Comparison of ENCODE assay signal across 1 cellular context in the genomic region with DNA sequence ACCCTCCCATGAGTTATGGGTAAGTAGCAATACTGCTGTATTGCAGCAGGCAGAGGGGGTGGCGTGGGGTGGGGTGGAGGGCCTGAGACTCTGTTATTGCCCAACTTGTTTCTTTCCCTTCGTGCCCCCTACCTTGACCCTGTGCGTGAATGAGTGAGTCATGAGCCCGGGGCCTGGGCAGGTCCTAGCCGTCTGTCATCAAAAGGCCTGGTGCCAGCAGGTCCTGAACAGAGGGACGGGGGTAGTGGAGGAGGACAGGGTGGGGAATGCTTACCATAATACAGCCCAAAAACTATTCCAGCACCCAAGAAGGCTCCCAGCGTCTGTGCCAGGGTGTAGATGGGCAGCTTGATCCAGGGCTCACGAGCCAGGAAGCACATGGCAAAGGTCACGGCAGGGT.
TF ChIP-seq lines count a peak whose summit lies in the region.

No MANE protein-coding gene starts in this region.

TF ChIP-seq in IMR-90, 13 proteins besides CTCF, POLR2A, EP300 and RAD21:
- TF ChIP-seq, protein P1, sequence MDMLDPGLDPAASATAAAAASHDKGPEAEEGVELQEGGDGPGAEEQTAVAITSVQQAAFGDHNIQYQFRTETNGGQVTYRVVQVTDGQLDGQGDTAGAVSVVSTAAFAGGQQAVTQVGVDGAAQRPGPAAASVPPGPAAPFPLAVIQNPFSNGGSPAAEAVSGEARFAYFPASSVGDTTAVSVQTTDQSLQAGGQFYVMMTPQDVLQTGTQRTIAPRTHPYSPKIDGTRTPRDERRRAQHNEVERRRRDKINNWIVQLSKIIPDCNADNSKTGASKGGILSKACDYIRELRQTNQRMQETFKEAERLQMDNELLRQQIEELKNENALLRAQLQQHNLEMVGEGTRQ (IDR thresholded peaks at IDR 0.05; ENCODE audit: low read depth, low read length) = no peak
- no peak for TF ChIP-seq MAZ (IDR thresholded peaks at IDR 0.05; ENCODE audit: borderline replicate concordance, low read depth, low read length)
- TF ChIP-seq RCOR1 (IDR thresholded peaks at IDR 0.05; ENCODE audit: insufficient replicate concordance, low read length) = no peak
- TF ChIP-seq SMC3 (IDR thresholded peaks at IDR 0.05; ENCODE audit: low read depth, low read length) = no peak
- no peak for TF ChIP-seq CHD1 (IDR thresholded peaks at IDR 0.05; ENCODE audit: low read depth, low read length)
- peak; percentile 57; the same call in 1 of the 2 replicates for TF ChIP-seq CEBPB (IDR thresholded peaks at IDR 0.05; ENCODE audit: low read depth, low read length)
- TF ChIP-seq FOS (IDR thresholded peaks at IDR 0.05; ENCODE audit: low read depth, low read length) = 0 out of 2 replicates have a peak, but pooled peaks have one; percentile 3
- TF ChIP-seq, protein P2, sequence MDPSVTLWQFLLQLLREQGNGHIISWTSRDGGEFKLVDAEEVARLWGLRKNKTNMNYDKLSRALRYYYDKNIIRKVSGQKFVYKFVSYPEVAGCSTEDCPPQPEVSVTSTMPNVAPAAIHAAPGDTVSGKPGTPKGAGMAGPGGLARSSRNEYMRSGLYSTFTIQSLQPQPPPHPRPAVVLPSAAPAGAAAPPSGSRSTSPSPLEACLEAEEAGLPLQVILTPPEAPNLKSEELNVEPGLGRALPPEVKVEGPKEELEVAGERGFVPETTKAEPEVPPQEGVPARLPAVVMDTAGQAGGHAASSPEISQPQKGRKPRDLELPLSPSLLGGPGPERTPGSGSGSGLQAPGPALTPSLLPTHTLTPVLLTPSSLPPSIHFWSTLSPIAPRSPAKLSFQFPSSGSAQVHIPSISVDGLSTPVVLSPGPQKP (IDR thresholded peaks at IDR 0.05; ENCODE audit: borderline replicate concordance, low read depth, low read length) = no peak
TF ChIP-seq in IMR-90: peak in this region for 2.
